22 cellular contexts compared by ENCODE assay signal in genomic region chr2:30789670-30790210, GRCh38. TPM values are rescaled to one million over a fixed set of nuclear protein-coding genes. Genes with fewer than 3 reads are reported as not detected.
"Had no signal": no experiment of that assay in that cellular context is flagged by ENCODE, and none has a peak within 500 bp of the region (broad histone marks: within the 10 kb centered on the region; RNA-seq: fewer than 3 reads in every experiment).

No MANE protein-coding gene starts in this region.

- H3K27ac Mint-ChIP-seq: activated naive CD4-positive, alpha-beta T cell treated with anti-CD3 and anti-CD28 coated beads for 36 hours; natural killer cell; stimulated activated effector memory CD8-positive, alpha-beta T cell treated with anti-CD3 and anti-CD28 coated beads, Interleukin-12 subunit alpha, Interleukin-12 subunit beta, amount 100 ng/mL, for 72 hours; T-helper 2 cell treated with Interferon-gamma antibody and Interleukin-4, amounts not matched to agents 5 μg/mL and 100 μg/mL, for 36 hours had no signal

- H3K27me3 ChIP-seq: body of pancreas, dorsolateral prefrontal cortex, hepatocyte, neutrophil, sigmoid colon had no signal

- H3K4me3 ChIP-seq: body of pancreas, dorsolateral prefrontal cortex, hepatocyte, sigmoid colon, thoracic aorta had no signal

- DNase-seq: activated CD4-positive, alpha-beta T cell treated with anti-CD3 and anti-CD28 coated beads for 48 hours; activated CD4-positive, CD25-positive, alpha-beta regulatory T cell; activated CD8-positive, alpha-beta memory T cell treated with anti-CD3 and anti-CD28 coated beads, Interleukin-2, amount 50 U/mL, for 4 hours; activated naive CD4-positive, alpha-beta T cell treated with anti-CD3 and anti-CD28 coated beads for 36 hours; activated T-cell treated with anti-CD3 and anti-CD28 coated beads, Interleukin-2, amount 50 U/mL, for 4 hours; body of pancreas; foreskin keratinocyte; kidney glomerular epithelial cell; left ventricle myocardium superior; mesenchymal stem cell; natural killer cell; sigmoid colon; stimulated activated CD4-positive, alpha-beta T cell treated with anti-CD3 and anti-CD28 coated beads, Interleukin-4, amount 100 ng/mL, for 24 hours had no signal

- H2AFZ ChIP-seq: hepatocyte had no signal

- H3K4me1 Mint-ChIP-seq: natural killer cell; stimulated activated effector memory CD8-positive, alpha-beta T cell treated with anti-CD3 and anti-CD28 coated beads, Interleukin-12 subunit alpha, Interleukin-12 subunit beta, amount 100 ng/mL, for 72 hours had no signal

- H3K27ac ChIP-seq: body of pancreas, epithelial cell of prostate, foreskin keratinocyte, hepatocyte, neutrophil, sigmoid colon, thoracic aorta had no signal

- H3K79me2 ChIP-seq: hepatocyte had no signal

- H3K9me3 ChIP-seq: body of pancreas, neutrophil, sigmoid colon, thoracic aorta had no signal

- H3K36me3 Mint-ChIP-seq: natural killer cell; stimulated activated effector memory CD8-positive, alpha-beta T cell treated with anti-CD3 and anti-CD28 coated beads, Interleukin-12 subunit alpha, Interleukin-12 subunit beta, amount 100 ng/mL, for 72 hours had no signal

- H3K9me3 Mint-ChIP-seq: activated naive CD4-positive, alpha-beta T cell treated with anti-CD3 and anti-CD28 coated beads for 36 hours; activated T-cell treated with anti-CD3 and anti-CD28 coated beads, Interleukin-2, amount 50 U/mL, for 4 hours; natural killer cell; stimulated activated effector memory CD8-positive, alpha-beta T cell treated with anti-CD3 and anti-CD28 coated beads, Interleukin-12 subunit alpha, Interleukin-12 subunit beta, amount 100 ng/mL, for 72 hours; T-helper 2 cell treated with Interferon-gamma antibody and Interleukin-4, amounts not matched to agents 5 μg/mL and 100 μg/mL, for 36 hours had no signal

- H3K4me2 ChIP-seq: hepatocyte had no signal

- H3K4me3 Mint-ChIP-seq: activated naive CD4-positive, alpha-beta T cell treated with anti-CD3 and anti-CD28 coated beads for 36 hours; activated T-cell treated with anti-CD3 and anti-CD28 coated beads, Interleukin-2, amount 50 U/mL, for 4 hours; natural killer cell; stimulated activated effector memory CD8-positive, alpha-beta T cell treated with anti-CD3 and anti-CD28 coated beads, Interleukin-12 subunit alpha, Interleukin-12 subunit beta, amount 100 ng/mL, for 72 hours; T-helper 2 cell treated with Interferon-gamma antibody and Interleukin-4, amounts not matched to agents 5 μg/mL and 100 μg/mL, for 36 hours had no signal

- H3K36me3 ChIP-seq: neutrophil, sigmoid colon, thoracic aorta had no signal

- H3K4me1 ChIP-seq: body of pancreas, foreskin keratinocyte, sigmoid colon had no signal

RNA-seq across cellular contexts. Expression of gene CAPN13, which starts 17.5 kb away (rescaled TPM):
- total RNA-seq: activated naive CD4-positive, alpha-beta T cell treated with anti-CD3 and anti-CD28 coated beads for 36 hours; cardiac septum; fibroblast of lung; foreskin keratinocyte; left ventricle myocardium superior; natural killer cell; sigmoid colon had no signal
- polyA plus RNA-seq: fibroblast of lung, foreskin keratinocyte had no signal
